Comparison of ENCODE assay signal across 9 cellular contexts in the genomic region with DNA sequence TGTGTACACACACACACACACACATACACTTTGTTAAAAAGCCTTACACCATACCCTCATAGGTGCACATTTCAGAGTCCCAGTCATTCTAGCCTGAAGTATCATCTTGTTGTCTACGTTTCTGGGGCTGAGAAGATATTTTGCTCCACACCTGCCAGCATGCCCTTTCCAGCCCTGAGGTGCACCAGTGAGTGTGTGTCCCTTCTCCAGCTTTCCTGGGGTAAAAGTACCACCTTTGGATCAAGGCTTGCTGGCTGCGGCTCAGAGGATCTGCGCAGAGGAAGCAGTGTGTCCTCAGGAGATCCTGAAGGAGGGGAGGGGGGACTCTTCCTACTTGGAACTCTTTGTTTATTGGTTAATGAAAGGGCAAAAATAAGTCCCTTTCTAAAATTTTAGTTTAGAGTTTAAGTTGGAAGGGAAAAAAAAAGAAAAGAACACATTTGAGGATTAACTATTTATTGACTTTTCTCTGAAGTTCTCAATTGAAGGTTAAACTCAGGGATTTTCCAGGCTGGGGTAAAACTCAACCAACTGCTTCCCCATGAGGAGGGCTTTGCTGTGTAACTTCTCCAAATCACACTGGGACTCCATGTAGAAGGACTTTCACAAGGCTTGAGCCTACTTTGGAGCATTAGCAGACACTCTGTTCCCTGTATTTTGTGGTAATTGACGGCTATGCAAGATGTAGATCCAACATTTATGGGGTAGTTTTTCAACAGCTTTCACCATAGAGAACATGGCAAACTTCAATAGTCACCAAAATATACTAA.
DNase-seq lines count a peak whose midpoint lies in the region; ATAC-seq, FAIRE-seq and TF ChIP-seq lines count a peak whose summit lies in the region.
"Had no signal": no experiment of that assay in that cellular context is flagged by ENCODE, and none has a peak within 500 bp of the region (broad histone marks: within the 10 kb centered on the region; RNA-seq: fewer than 3 reads in every experiment).

No MANE protein-coding gene starts in this region.

- WGBS in right cardiac atrium, result 6% methylated on average over 4 of the region's 4 CpGs

- no peaks in the 10 kb centered on the region for H3K27me3 ChIP-seq in right cardiac atrium (ENCODE audit: control insufficient read depth, insufficient read depth)

- H3K9me3 Mint-ChIP-seq in WTC11, result no peaks in the 10 kb centered on the region
- H3K9me3 Mint-ChIP-seq in stimulated activated naive B cell treated with anti-CD40 and anti-IgM and Interleukin-4, amounts not matched to agents 10 μg/mL and 1 μg/mL and 100 μg/mL, for 72 hours, result peaks cover 0 to 3% of the 10 kb centered on the region in 2 donors

- peak overlapping the region; percentile 85 for H3K4me3 ChIP-seq in right cardiac atrium (ENCODE audit: low read length)
- H3K4me3 ChIP-seq: K562 had no signal

- peak overlapping the region; percentile 74 for H3K4me3 Mint-ChIP-seq in WTC11
- peak overlapping the region; percentile 94 to 98 for H3K4me3 Mint-ChIP-seq in stimulated activated naive B cell treated with anti-CD40 and anti-IgM and Interleukin-4, amounts not matched to agents 10 μg/mL and 1 μg/mL and 100 μg/mL, for 72 hours

- H3K36me3 Mint-ChIP-seq in WTC11, result no peaks in the 10 kb centered on the region
- peaks cover 11 to 20% of the 10 kb centered on the region in 2 donors for H3K36me3 Mint-ChIP-seq in stimulated activated naive B cell treated with anti-CD40 and anti-IgM and Interleukin-4, amounts not matched to agents 10 μg/mL and 1 μg/mL and 100 μg/mL, for 72 hours

- FAIRE-seq in GM19239 (lab: Jason Lieb, UNC), result peak; percentile 89
- FAIRE-seq: K562 had no signal

- no peaks in the 10 kb centered on the region; the same call in 1 of the 2 replicates for H3K27me3 Mint-ChIP-seq in WTC11 (ENCODE audit: low read depth)
- H3K27me3 Mint-ChIP-seq in stimulated activated naive B cell treated with anti-CD40 and anti-IgM and Interleukin-4, amounts not matched to agents 10 μg/mL and 1 μg/mL and 100 μg/mL, for 72 hours, result no peaks in the 10 kb centered on the region

- H3K4me1 Mint-ChIP-seq in WTC11, result peaks cover 68% of the 10 kb centered on the region
- H3K4me1 Mint-ChIP-seq in stimulated activated naive B cell treated with anti-CD40 and anti-IgM and Interleukin-4, amounts not matched to agents 10 μg/mL and 1 μg/mL and 100 μg/mL, for 72 hours, result peaks cover 36 to 64% of the 10 kb centered on the region in 2 donors

- H3K4me1 ChIP-seq in right cardiac atrium (ENCODE audit: control insufficient read depth, insufficient read depth, low read length), result peaks cover 12% of the 10 kb centered on the region

- CTCF ChIA-PET in WTC11 (lab: Charles Lee), result interaction anchor here (1.6 to 2.5 kb wide), 2 partner anchors 13 to 22 kb away, joined by 5 to 14 read pairs; no protein-coding TSS in a partner anchor

- ATAC-seq in WTC11 (peak; percentile 16), right cardiac atrium (peak; percentile 45 to 48), HG02642 (IDR thresholded peaks at IDR 0.05; ENCODE audit: poor library complexity, unreplicated experiment) (no peak), HG03108 (IDR thresholded peaks at IDR 0.05; ENCODE audit: unreplicated experiment) (no peak)
- ATAC-seq in stimulated activated naive B cell treated with anti-CD40 and anti-IgM and Interleukin-4, amounts not matched to agents 10 μg/mL and 1 μg/mL and 100 μg/mL, for 72 hours (replicated peaks), result no peak
- ATAC-seq: K562 had no signal

- intact Hi-C loops in right cardiac atrium (cut with DNase I), result loop anchor here (5.0 to 10.0 kb wide), 4 partner anchors 61 to 111 kb away; no protein-coding TSS in a partner anchor

- no peak for TF ChIP-seq CTCF in WTC11 (IDR thresholded peaks at IDR 0.05)
- TF ChIP-seq CTCF in GM10266 (IDR thresholded peaks at IDR 0.05; ENCODE audit: control insufficient read depth, insufficient read depth, low read depth, missing control alignments), result no peak

- POLR2A ChIA-PET in WTC11 (lab: Charles Lee), result no interaction called here

- H3K27ac Mint-ChIP-seq in WTC11, result peak overlapping the region; percentile 81
- peak overlapping the region; percentile 97 for H3K27ac Mint-ChIP-seq in stimulated activated naive B cell treated with anti-CD40 and anti-IgM and Interleukin-4, amounts not matched to agents 10 μg/mL and 1 μg/mL and 100 μg/mL, for 72 hours

- no peaks in the 10 kb centered on the region for H3K9me3 ChIP-seq in right cardiac atrium (ENCODE audit: control insufficient read depth, low read length)

- H3K27ac ChIP-seq in right cardiac atrium (ENCODE audit: low read length), result peak overlapping the region; percentile 99

- DNase-seq in GM19239 (ENCODE audit: insufficient read length, low spot score) (no peak), WTC11 (ENCODE audit: low spot score) (no peak), right cardiac atrium (peak; percentile 53 to 80 (median 79)), GM10266 (ENCODE audit: extremely low spot score) (no peak), NCI-H1092 treated with DMSO at 0.1 percent for 48 hours (lab: John Stamatoyannopoulos, UW) (no peak)
- DNase-seq in stimulated activated naive B cell treated with anti-CD40 and anti-IgM and Interleukin-4, amounts not matched to agents 10 μg/mL and 1 μg/mL and 100 μg/mL, for 72 hours, result no peak

TF ChIP-seq in WTC11, 78 proteins besides CTCF, POLR2A, EP300 and RAD21:
- TF ChIP-seq, protein P1, sequence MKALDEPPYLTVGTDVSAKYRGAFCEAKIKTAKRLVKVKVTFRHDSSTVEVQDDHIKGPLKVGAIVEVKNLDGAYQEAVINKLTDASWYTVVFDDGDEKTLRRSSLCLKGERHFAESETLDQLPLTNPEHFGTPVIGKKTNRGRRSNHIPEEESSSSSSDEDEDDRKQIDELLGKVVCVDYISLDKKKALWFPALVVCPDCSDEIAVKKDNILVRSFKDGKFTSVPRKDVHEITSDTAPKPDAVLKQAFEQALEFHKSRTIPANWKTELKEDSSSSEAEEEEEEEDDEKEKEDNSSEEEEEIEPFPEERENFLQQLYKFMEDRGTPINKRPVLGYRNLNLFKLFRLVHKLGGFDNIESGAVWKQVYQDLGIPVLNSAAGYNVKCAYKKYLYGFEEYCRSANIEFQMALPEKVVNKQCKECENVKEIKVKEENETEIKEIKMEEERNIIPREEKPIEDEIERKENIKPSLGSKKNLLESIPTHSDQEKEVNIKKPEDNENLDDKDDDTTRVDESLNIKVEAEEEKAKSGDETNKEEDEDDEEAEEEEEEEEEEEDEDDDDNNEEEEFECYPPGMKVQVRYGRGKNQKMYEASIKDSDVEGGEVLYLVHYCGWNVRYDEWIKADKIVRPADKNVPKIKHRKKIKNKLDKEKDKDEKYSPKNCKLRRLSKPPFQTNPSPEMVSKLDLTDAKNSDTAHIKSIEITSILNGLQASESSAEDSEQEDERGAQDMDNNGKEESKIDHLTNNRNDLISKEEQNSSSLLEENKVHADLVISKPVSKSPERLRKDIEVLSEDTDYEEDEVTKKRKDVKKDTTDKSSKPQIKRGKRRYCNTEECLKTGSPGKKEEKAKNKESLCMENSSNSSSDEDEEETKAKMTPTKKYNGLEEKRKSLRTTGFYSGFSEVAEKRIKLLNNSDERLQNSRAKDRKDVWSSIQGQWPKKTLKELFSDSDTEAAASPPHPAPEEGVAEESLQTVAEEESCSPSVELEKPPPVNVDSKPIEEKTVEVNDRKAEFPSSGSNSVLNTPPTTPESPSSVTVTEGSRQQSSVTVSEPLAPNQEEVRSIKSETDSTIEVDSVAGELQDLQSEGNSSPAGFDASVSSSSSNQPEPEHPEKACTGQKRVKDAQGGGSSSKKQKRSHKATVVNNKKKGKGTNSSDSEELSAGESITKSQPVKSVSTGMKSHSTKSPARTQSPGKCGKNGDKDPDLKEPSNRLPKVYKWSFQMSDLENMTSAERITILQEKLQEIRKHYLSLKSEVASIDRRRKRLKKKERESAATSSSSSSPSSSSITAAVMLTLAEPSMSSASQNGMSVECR (CRISPR knock-in tag; IDR thresholded peaks at IDR 0.05; ENCODE audit: borderline replicate concordance), result no peak

Comparison
In these comparisons a context has a peak if more than half of its experiments do, and no peak if none do; other contexts are left out.
1. DNase-seq: peak in right cardiac atrium (3 of 3); none in GM19239 (single experiment), WTC11 (single experiment), stimulated activated naive B cell treated with anti-CD40 and anti-IgM and Interleukin-4, amounts not matched to agents 10 μg/mL and 1 μg/mL and 100 μg/mL, for 72 hours (single experiment), GM10266 (single experiment) and NCI-H1092 treated with DMSO at 0.1 percent for 48 hours (single experiment).
2. ATAC-seq: peak in WTC11 (single experiment) and right cardiac atrium (2 of 2); none in stimulated activated naive B cell treated with anti-CD40 and anti-IgM and Interleukin-4, amounts not matched to agents 10 μg/mL and 1 μg/mL and 100 μg/mL, for 72 hours (0 of 2), HG02642 (single experiment) and HG03108 (single experiment).